In genomic region chr19:6690160-6690885, GRCh38 we compare ENCODE assay signal across 25 cellular contexts. TPM values are rescaled to one million over a fixed set of nuclear protein-coding genes. Genes with fewer than 3 reads are reported as not detected.
"Had no signal": no experiment of that assay in that cellular context is flagged by ENCODE, and none has a peak within 500 bp of the region (broad histone marks: within the 10 kb centered on the region; RNA-seq: fewer than 3 reads in every experiment).

No MANE protein-coding gene starts in this region.

- FAIRE-seq: RCC 7860 had no signal

- H3K9ac ChIP-seq: SK-N-SH had no signal

- DNase-seq: Karpas-422, KG1, MG63, NCI-H1092, NCI-H1105 treated with DMSO at 0.1 percent for 48 hours, NCI-H1417 treated with DMSO at 0.1 percent for 48 hours, NCI-H146, NCI-H1694 treated with DMSO at 0.1 percent for 48 hours, NCI-H1930, NCI-H2081, NCI-H2107, NCI-H226, NCI-H446, NCI-H510A, NCI-H524 treated with DMSO at 0.1 percent for 48 hours, NCI-H69, NCI-H774, Right ventricle myocardium superior, RPMI8226, SK-N-SH, SW 1271 had no signal

- H3K36me3 ChIP-seq: MG63 had no signal

- H3K4me1 Mint-ChIP-seq: IgD-negative memory B cell had no signal

- H3K27me3 ChIP-seq: MG63 had no signal

- H3K4me2 ChIP-seq: SK-N-SH had no signal

- H3K9me3 ChIP-seq: MG63, SK-N-SH had no signal

- H3K4me3 ChIP-seq: MG63 had no signal

- H3K36me3 Mint-ChIP-seq: IgD-negative memory B cell had no signal

RNA-seq across cellular contexts. Expression of gene TNFSF14, which starts 20.4 kb away (rescaled TPM):
- total RNA-seq: HT1080, SK-MEL-5 had no signal
- polyA plus RNA-seq: SK-N-SH had no signal

RNA-seq across cellular contexts. Expression of gene C3, which starts 30.1 kb away (rescaled TPM):
- total RNA-seq: SK-MEL-5 had no signal
- polyA plus RNA-seq: IgD-negative memory B cell had no signal
